In the genomic region with DNA sequence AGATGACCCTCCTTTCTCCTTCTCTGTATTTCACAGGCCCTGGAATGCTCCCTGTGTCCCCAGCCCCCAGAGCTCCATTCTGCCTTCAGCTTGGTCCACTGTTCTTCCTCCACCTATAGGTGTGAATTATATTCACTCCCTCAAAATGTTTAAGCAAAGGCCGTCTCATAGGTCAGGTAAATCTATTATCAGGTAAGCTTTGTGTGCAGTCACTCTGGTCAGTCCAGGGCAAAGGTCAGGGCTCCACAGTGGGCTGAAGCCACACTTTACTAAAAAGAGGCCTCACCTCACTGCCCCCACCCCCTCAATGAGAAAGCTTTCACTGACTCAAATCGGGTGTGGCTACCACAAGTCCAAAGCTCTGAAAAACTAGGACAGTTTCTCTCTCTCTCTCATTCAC, we compare ENCODE assay signal across 18 cellular contexts.
DNase-seq lines count a peak whose midpoint lies in the region.
"Had no signal": no experiment of that assay in that cellular context is flagged by ENCODE, and none has a peak within 500 bp of the region (broad histone marks: within the 10 kb centered on the region; RNA-seq: fewer than 3 reads in every experiment).

No MANE protein-coding gene starts in this region.

- peaks cover 10% of the 10 kb centered on the region for H3K9me3 Mint-ChIP-seq in dendritic cell treated with granulocyte-macrophage colony-stimulating factor and Interleukin-4, amounts not matched to agents 40 ng/mL and 50 ng/mL, for 4 days
- H3K9me3 Mint-ChIP-seq: stimulated activated effector memory CD8-positive, alpha-beta T cell treated with anti-CD3 and anti-CD28 coated beads, Interleukin-12 subunit alpha, Interleukin-12 subunit beta, amount 100 ng/mL, for 72 hours had no signal

- H3K36me3 ChIP-seq in mesendoderm (ENCODE audit: control insufficient read depth, insufficient read depth, low read length), result no peaks in the 10 kb centered on the region
- H3K36me3 ChIP-seq: upper lobe of right lung had no signal

- peak overlapping the region; percentile 56 for H2BK5ac ChIP-seq in mesendoderm (ENCODE audit: low read length)

- no peak overlapping the region for H4K5ac ChIP-seq in mesendoderm (ENCODE audit: low read length)

- no peaks in the 10 kb centered on the region for H3K79me2 ChIP-seq in mesendoderm (ENCODE audit: control insufficient read depth, insufficient read depth, low read length)

- no peak overlapping the region for H3K9ac ChIP-seq in mesendoderm (ENCODE audit: low read length)

- H3K79me1 ChIP-seq in mesendoderm (ENCODE audit: low read length), result no peaks in the 10 kb centered on the region

- no peak overlapping the region for H2BK15ac ChIP-seq in mesendoderm (replicated peaks; ENCODE audit: low read depth)

- H3K4me1 ChIP-seq in mesendoderm (ENCODE audit: control insufficient read depth, low read depth, low read length), result peaks cover 23% of the 10 kb centered on the region

- intact Hi-C loops in dendritic cell treated with granulocyte-macrophage colony-stimulating factor and Interleukin-4, amounts not matched to agents 40 ng/mL and 50 ng/mL, for 4 days (cut with micrococcal nuclease), result loop anchor here (5.0 to 10.0 kb wide), 3 partner anchors 34 to 378 kb away; partner anchors contain the start of gene BCAR3

- peak overlapping the region; percentile 24 for H3K27ac Mint-ChIP-seq in dendritic cell treated with granulocyte-macrophage colony-stimulating factor and Interleukin-4, amounts not matched to agents 40 ng/mL and 50 ng/mL, for 4 days
- H3K27ac Mint-ChIP-seq: stimulated activated effector memory CD8-positive, alpha-beta T cell treated with anti-CD3 and anti-CD28 coated beads, Interleukin-12 subunit alpha, Interleukin-12 subunit beta, amount 100 ng/mL, for 72 hours; WTC11 had no signal

- peaks cover 44% of the 10 kb centered on the region for H3K4me1 Mint-ChIP-seq in dendritic cell treated with granulocyte-macrophage colony-stimulating factor and Interleukin-4, amounts not matched to agents 40 ng/mL and 50 ng/mL, for 4 days (ENCODE audit: low read depth)

- no peaks in the 10 kb centered on the region for H3K27me3 Mint-ChIP-seq in dendritic cell treated with granulocyte-macrophage colony-stimulating factor and Interleukin-4, amounts not matched to agents 40 ng/mL and 50 ng/mL, for 4 days
- H3K27me3 Mint-ChIP-seq: activated T-helper 17 cell treated with anti-CD3 and anti-CD28 coated beads, Interleukin-2, amount 50 U/mL, for 72 hours had no signal

- no peak overlapping the region for H3K4me3 Mint-ChIP-seq in dendritic cell treated with granulocyte-macrophage colony-stimulating factor and Interleukin-4, amounts not matched to agents 40 ng/mL and 50 ng/mL, for 4 days
- H3K4me3 Mint-ChIP-seq: activated T-helper 17 cell treated with anti-CD3 and anti-CD28 coated beads, Interleukin-2, amount 50 U/mL, for 72 hours; stimulated activated effector memory CD8-positive, alpha-beta T cell treated with anti-CD3 and anti-CD28 coated beads, Interleukin-12 subunit alpha, Interleukin-12 subunit beta, amount 100 ng/mL, for 72 hours; WTC11 had no signal

- no peaks in the 10 kb centered on the region for H3K27me3 ChIP-seq in mesendoderm (ENCODE audit: insufficient read depth, low read length, poor library complexity)
- H3K27me3 ChIP-seq: upper lobe of right lung had no signal

- H3K4me2 ChIP-seq in mesendoderm (ENCODE audit: low read length), result no peak overlapping the region
- H3K4me2 ChIP-seq: smooth muscle cell had no signal

- no peaks in the 10 kb centered on the region for H3K36me3 Mint-ChIP-seq in dendritic cell treated with granulocyte-macrophage colony-stimulating factor and Interleukin-4, amounts not matched to agents 40 ng/mL and 50 ng/mL, for 4 days (ENCODE audit: low read depth)
- H3K36me3 Mint-ChIP-seq: stimulated activated effector memory CD8-positive, alpha-beta T cell treated with anti-CD3 and anti-CD28 coated beads, Interleukin-12 subunit alpha, Interleukin-12 subunit beta, amount 100 ng/mL, for 72 hours had no signal

- no peak overlapping the region for H4K8ac ChIP-seq in mesendoderm (ENCODE audit: low read depth, low read length)

- H2AK5ac ChIP-seq in mesendoderm (ENCODE audit: low read length), result no peak overlapping the region

- no peak overlapping the region for H3K4ac ChIP-seq in mesendoderm (ENCODE audit: low read depth, low read length)

- H3K4me3 ChIP-seq in mesendoderm (ENCODE audit: low read length), result no peak overlapping the region
- H3K4me3 ChIP-seq: smooth muscle cell, upper lobe of right lung had no signal

- DNase-seq in AG20443 (ENCODE audit: low spot score) (peak; percentile 41), M059J (ENCODE audit: low read depth) (peak; percentile 50), mesendoderm (peak; percentile 34), HPDE6-E6E7 (ENCODE audit: extremely low spot score) (no peak), hypothalamus (lab: John Stamatoyannopoulos, UW) (no peak), AG08395 (ENCODE audit: low spot score) (no peak), GDM1 (lab: John Stamatoyannopoulos, UW) (no peak)
- DNase-seq: cerebellar nuclear complex, Kasumi-1, kidney, NCI-H1694 treated with DMSO at 0.1 percent for 48 hours, NCI-H446 treated with DMSO at 0.1 percent for 48 hours, upper lobe of right lung had no signal

- no CpG with 5 or more reads among the region's 2 CpGs for WGBS in mesendoderm (ENCODE audit: extremely low coverage, insufficient coverage, low lambda C conversion rate)

- H3K56ac ChIP-seq in mesendoderm (ENCODE audit: low read length), result peak overlapping the region; percentile 68

- no peak overlapping the region for H2BK120ac ChIP-seq in mesendoderm (ENCODE audit: low read depth, low read length)

- peak overlapping the region; percentile 83 for H3K18ac ChIP-seq in mesendoderm (ENCODE audit: low read length)

- no peak overlapping the region for H3K23ac ChIP-seq in mesendoderm (ENCODE audit: low read length)

- H3K27ac ChIP-seq in mesendoderm (ENCODE audit: low read depth, low read length), result no peak overlapping the region

Comparison
In these comparisons a context has a peak if more than half of its experiments do, and no peak if none do; other contexts are left out.
1. DNase-seq: peak in AG20443 (single experiment), M059J (single experiment) and mesendoderm (single experiment); none in HPDE6-E6E7 (single experiment), hypothalamus (0 of 51), AG08395 (single experiment) and GDM1 (single experiment).